ENCODE assay signal across 1 cellular context in the genomic region with DNA sequence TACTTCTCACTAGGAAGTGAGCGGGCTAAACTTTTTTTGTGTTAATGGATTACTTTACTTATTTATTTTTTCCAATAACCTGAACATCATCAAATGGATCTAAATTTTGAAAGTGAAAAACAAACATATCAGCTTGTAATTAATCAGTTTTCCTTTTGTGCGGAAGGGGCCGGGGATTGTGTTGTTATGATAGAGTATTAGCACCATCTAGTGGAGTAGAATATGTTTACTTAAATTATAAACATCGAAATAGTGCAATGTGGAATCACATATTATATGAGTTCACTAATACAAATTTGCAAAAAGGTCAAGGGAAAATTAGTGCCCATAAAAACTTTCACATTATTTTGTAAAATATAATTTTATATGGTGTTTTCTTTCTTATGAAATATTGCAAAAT.
TF ChIP-seq lines count a peak whose summit lies in the region.

No MANE protein-coding gene starts in this region.

TF ChIP-seq in K562, 482 proteins besides CTCF, POLR2A, EP300 and RAD21 (continued from another document):
- TF ChIP-seq ETV6 (IDR thresholded peaks at IDR 0.05; ENCODE audit: borderline replicate concordance in 1 of 2, low read depth in 2 of 2, low read length in 1 of 2) (no peak), ETV6 (CRISPR knock-in tag; IDR thresholded peaks at IDR 0.05; ENCODE audit: borderline replicate concordance) (no peak), RUNX1 (IDR thresholded peaks at IDR 0.05; ENCODE audit: low read depth) (no peak)
